16 cellular contexts compared by ENCODE assay signal in genomic region chr9:117400131-117400530, GRCh38. TPM values are rescaled to one million over a fixed set of nuclear protein-coding genes. Genes with fewer than 3 reads are reported as not detected.
DNase-seq lines count a peak whose midpoint lies in the region; ATAC-seq and TF ChIP-seq lines count a peak whose summit lies in the region.
"Had no signal": no experiment of that assay in that cellular context is flagged by ENCODE, and none has a peak within 500 bp of the region (broad histone marks: within the 10 kb centered on the region; RNA-seq: fewer than 3 reads in every experiment).

No MANE protein-coding gene starts in this region.

- CTCF ChIA-PET in RWPE1 (lab: Yijun Ruan, JAX): interaction anchor here (1.4 kb wide), 1 partner anchor 10 kb away, joined by 6 read pairs; no protein-coding TSS in a partner anchor

- peaks cover 36% of the 10 kb centered on the region for H3K4me1 Mint-ChIP-seq in mesothelial cell of epicardium
- H3K4me1 Mint-ChIP-seq: activated naive CD8-positive, alpha-beta T cell treated with anti-CD3 and anti-CD28 coated beads, Interleukin-2, amount 10 ng/mL, durations not matched to agents 7 days and 5 days had no signal

- no peaks in the 10 kb centered on the region for H3K36me3 Mint-ChIP-seq in mesothelial cell of epicardium
- H3K36me3 Mint-ChIP-seq: activated naive CD8-positive, alpha-beta T cell treated with anti-CD3 and anti-CD28 coated beads, Interleukin-2, amount 10 ng/mL, durations not matched to agents 7 days and 5 days; natural killer cell treated with Interleukin-12 subunit alpha and Interleukin-12 subunit beta and Interleukin-15 and Interleukin-18, amount 100 ng/mL, for 72 hours had no signal

- POLR2A ChIA-PET in RWPE1 (lab: Yijun Ruan, JAX; ENCODE audit: low non-redundant PET): no interaction called here

- H3K9me3 Mint-ChIP-seq in mesothelial cell of epicardium: no peaks in the 10 kb centered on the region
- H3K9me3 Mint-ChIP-seq: activated naive CD8-positive, alpha-beta T cell treated with anti-CD3 and anti-CD28 coated beads, Interleukin-2, amount 10 ng/mL, durations not matched to agents 7 days and 5 days had no signal

- DNase-seq in DMS53 treated with DMSO at 0.1 percent for 48 hours (lab: John Stamatoyannopoulos, UW; ENCODE audit: unreplicated experiment) (peak; percentile 91), NCI-H187 treated with DMSO at 0.1 percent for 48 hours (lab: John Stamatoyannopoulos, UW) (peak; percentile 74), NCI-H748 (lab: John Stamatoyannopoulos, UW; ENCODE audit: unreplicated experiment) (peak; percentile 100), mesothelial cell of epicardium (ENCODE audit: low spot score in 2 of 2, unreplicated experiment in 2 of 2) (no peak), putamen (ENCODE audit: low spot score) (no peak), RWPE1 (ENCODE audit: low spot score) (no peak)
- DNase-seq: activated naive CD8-positive, alpha-beta T cell treated with anti-CD3 and anti-CD28 coated beads, Interleukin-2, amount 10 ng/mL, durations not matched to agents 7 days and 5 days; head of caudate nucleus; sigmoid colon; stimulated activated naive CD4-positive, alpha-beta T cell treated with Interleukin-2 at 50 U/mL for 16 hours had no signal

- no peak overlapping the region for H3K27ac ChIP-seq in RWPE1
- H3K27ac ChIP-seq: BLaER1, sigmoid colon had no signal

- no peak for ATAC-seq in GM21447 (IDR thresholded peaks at IDR 0.05; ENCODE audit: unreplicated experiment)
- ATAC-seq in GM18907 (IDR thresholded peaks at IDR 0.05; ENCODE audit: unreplicated experiment): no peak
- ATAC-seq: K562; left lobe of liver; natural killer cell treated with Interleukin-12 subunit alpha and Interleukin-12 subunit beta and Interleukin-15 and Interleukin-18, amount 100 ng/mL, for 72 hours had no signal

- H3K4me3 Mint-ChIP-seq in mesothelial cell of epicardium: peak overlapping the region; percentile 21
- H3K4me3 Mint-ChIP-seq: activated naive CD8-positive, alpha-beta T cell treated with anti-CD3 and anti-CD28 coated beads, Interleukin-2, amount 10 ng/mL, durations not matched to agents 7 days and 5 days; natural killer cell treated with Interleukin-12 subunit alpha and Interleukin-12 subunit beta and Interleukin-15 and Interleukin-18, amount 100 ng/mL, for 72 hours had no signal

- peaks cover 3% of the 10 kb centered on the region for H3K27me3 Mint-ChIP-seq in mesothelial cell of epicardium (ENCODE audit: low read depth)
- H3K27me3 Mint-ChIP-seq: activated naive CD8-positive, alpha-beta T cell treated with anti-CD3 and anti-CD28 coated beads, Interleukin-2, amount 10 ng/mL, durations not matched to agents 7 days and 5 days had no signal

- TF ChIP-seq CTCF in mesothelial cell of epicardium (IDR thresholded peaks at IDR 0.05; ENCODE audit: unreplicated experiment) (no peak), RWPE1 (conservative IDR thresholded peaks at IDR 0.05; ENCODE audit: low read depth) (no peak)

- H3K27ac Mint-ChIP-seq in mesothelial cell of epicardium: peak overlapping the region; percentile 28
- H3K27ac Mint-ChIP-seq: activated naive CD8-positive, alpha-beta T cell treated with anti-CD3 and anti-CD28 coated beads, Interleukin-2, amount 10 ng/mL, durations not matched to agents 7 days and 5 days; natural killer cell treated with Interleukin-12 subunit alpha and Interleukin-12 subunit beta and Interleukin-15 and Interleukin-18, amount 100 ng/mL, for 72 hours had no signal

RNA-seq across cellular contexts. Expression of gene ASTN2, which starts 14.7 kb away (rescaled TPM):
- 10.8 to 12.2 TPM (median 10.8 TPM) in 3 replicates for total RNA-seq in mesothelial cell of epicardium

Comparison
In these comparisons a context has a peak if more than half of its experiments do, and no peak if none do; other contexts are left out.
1. DNase-seq: peak in DMS53 treated with DMSO at 0.1 percent for 48 hours (single experiment), NCI-H187 treated with DMSO at 0.1 percent for 48 hours (single experiment) and NCI-H748 (single experiment); none in mesothelial cell of epicardium (0 of 2), putamen (single experiment) and RWPE1 (single experiment).